In genomic region chr1:21663251-21663950, GRCh38 we compare ENCODE assay signal across 21 cellular contexts. TPM values are rescaled to one million over a fixed set of nuclear protein-coding genes. Genes with fewer than 3 reads are reported as not detected.
DNase-seq lines count a peak whose midpoint lies in the region; ATAC-seq and TF ChIP-seq lines count a peak whose summit lies in the region.
"Had no signal": no experiment of that assay in that cellular context is flagged by ENCODE, and none has a peak within 500 bp of the region (broad histone marks: within the 10 kb centered on the region; RNA-seq: fewer than 3 reads in every experiment).

No MANE protein-coding gene starts in this region.

- H3K27me3 ChIP-seq in right atrium auricular region (peaks cover 0 to 3% of the 10 kb centered on the region in 2 donors), stomach (peaks cover 0 to 85% (median 31%) of the 10 kb centered on the region in 3 donors)

- no peaks in the 10 kb centered on the region for H3K9me3 ChIP-seq in right atrium auricular region
- H3K9me3 ChIP-seq in stomach, result no peaks in the 10 kb centered on the region
- H3K9me3 ChIP-seq: breast epithelium, esophagus muscularis mucosa, MG63, upper lobe of left lung had no signal

- peak; percentile 6 for DNase-seq in activated CD4-positive, CD25-positive, alpha-beta regulatory T cell treated with anti-CD3 and anti-CD28 coated beads, Interleukin-2, amount 50 U/mL, for 72 hours
- DNase-seq in anterior cingulate cortex (lab: John Stamatoyannopoulos, UW) (peak in 38 of 58 donors; percentile 17 to 84 (median 57)), right atrium auricular region (ENCODE audit: low spot score) (no peak), stomach (peak; percentile 20), NCI-H526 treated with DMSO at 0.1 percent for 48 hours (lab: John Stamatoyannopoulos, UW) (no peak), NCI-H774 (lab: John Stamatoyannopoulos, UW) (no peak)
- DNase-seq in activated CD4-positive, alpha-beta T cell treated with anti-CD3 and anti-CD28 coated beads for 48 hours, result no peak
- DNase-seq: activated CD4-positive, alpha-beta T cell treated with anti-CD3 and anti-CD28 coated beads for 1 hour; HFFc6; MG63; naive thymus-derived CD4-positive, alpha-beta T cell; NCI-H226; stimulated activated CD4-positive, alpha-beta T cell treated with anti-CD3 and anti-CD28 coated beads, Interleukin-12 subunit alpha, Interleukin-12 subunit beta, amount 100 ng/mL, for 4 hours; upper lobe of left lung had no signal

- no peak for TF ChIP-seq EP300 in stomach (IDR thresholded peaks at IDR 0.05)

- intact Hi-C loops in stomach (cut with DNase I; ENCODE audit: low total_unique reads), result no loop called here

- ATAC-seq in activated CD4-positive, CD25-positive, alpha-beta regulatory T cell treated with anti-CD3 and anti-CD28 coated beads, Interleukin-2, amount 50 U/mL, for 24 hours, result no peak
- ATAC-seq: activated naive CD4-positive, alpha-beta T cell treated with anti-CD3 and anti-CD28 coated beads, Interleukin-2, amount 50 U/mL, for 72 hours; naive thymus-derived CD4-positive, alpha-beta T cell; stimulated activated effector memory CD8-positive, alpha-beta T cell treated with anti-CD3 and anti-CD28 coated beads, Interleukin-12 subunit alpha, Interleukin-12 subunit beta, amount 100 ng/mL, for 72 hours had no signal

- WGBS in stomach, 5 donors, result 62 to 75% (median 69%) methylated on average over 6 to 11 of the region's 11 CpGs

- H3K27ac ChIP-seq in right atrium auricular region, result peak overlapping the region; percentile 63 to 65
- no peak overlapping the region for H3K27ac ChIP-seq in stomach
- H3K27ac ChIP-seq: breast epithelium, esophagus muscularis mucosa, SJSA1, upper lobe of left lung had no signal

- H3K4me3 ChIP-seq in right atrium auricular region, result no peak overlapping the region
- no peak overlapping the region for H3K4me3 ChIP-seq in stomach
- H3K4me3 ChIP-seq: breast epithelium, esophagus muscularis mucosa, MG63, SJSA1, upper lobe of left lung had no signal

- H3K36me3 ChIP-seq in right atrium auricular region (no peaks in the 10 kb centered on the region), stomach (no peaks in the 10 kb centered on the region)
- H3K36me3 ChIP-seq: breast epithelium, esophagus muscularis mucosa, MG63, SJSA1, upper lobe of left lung had no signal

- H3K4me1 ChIP-seq in right atrium auricular region (peaks cover 0 to 49% of the 10 kb centered on the region in 2 donors), stomach (peaks cover 8 to 31% (median 17%) of the 10 kb centered on the region in 4 donors)

- no peak for TF ChIP-seq CTCF in right atrium auricular region (IDR thresholded peaks at IDR 0.05)
- TF ChIP-seq CTCF in stomach (IDR thresholded peaks at IDR 0.05), result no peak

- no peak for TF ChIP-seq POLR2A in stomach (IDR thresholded peaks at IDR 0.05)

RNA-seq across cellular contexts. Expression of gene RAP1GAP, which starts 5.8 kb away (rescaled TPM):
- total RNA-seq in right atrium auricular region (1 to 10 TPM; 4.0 to 8.4 TPM), stomach (100 to 1,000 TPM in 1 of 5 donors, 10 to 100 TPM in 4; 21.1 to 117 (median 60.6) TPM)
- 10 to 100 TPM; 48.6 to 98.3 (median 57.9) TPM for polyA plus RNA-seq in stomach
- total RNA-seq: OCI-LY7 had no signal
- polyA plus RNA-seq: naive thymus-derived CD4-positive, alpha-beta T cell had no signal

Comparison
In these comparisons a context has a peak if more than half of its experiments do, and no peak if none do; other contexts are left out.
1. DNase-seq: peak in activated CD4-positive, CD25-positive, alpha-beta regulatory T cell treated with anti-CD3 and anti-CD28 coated beads, Interleukin-2, amount 50 U/mL, for 72 hours (single experiment), anterior cingulate cortex (38 of 58) and stomach (single experiment); none in right atrium auricular region (single experiment), activated CD4-positive, alpha-beta T cell treated with anti-CD3 and anti-CD28 coated beads for 48 hours (single experiment), NCI-H526 treated with DMSO at 0.1 percent for 48 hours (single experiment) and NCI-H774 (single experiment).
2. H3K27ac ChIP-seq: peak in right atrium auricular region (2 of 2); none in stomach (0 of 5).